ENCODE assay signal across 19 cellular contexts in genomic region chr11:73333173-73333572, GRCh38. TPM values are rescaled to one million over a fixed set of nuclear protein-coding genes. Genes with fewer than 3 reads are reported as not detected.
DNase-seq lines count a peak whose midpoint lies in the region; ATAC-seq and TF ChIP-seq lines count a peak whose summit lies in the region.
"Had no signal": no experiment of that assay in that cellular context is flagged by ENCODE, and none has a peak within 500 bp of the region (broad histone marks: within the 10 kb centered on the region; RNA-seq: fewer than 3 reads in every experiment).

No MANE protein-coding gene starts in this region.

- peak overlapping the region; percentile 73 for H3K18ac ChIP-seq in trophoblast cell (ENCODE audit: low read length)

- DNase-seq in heart right ventricle (no peak), Right ventricle myocardium superior (no peak), right cardiac atrium (peak in 2 of 3 donors; percentile 60 to 74), trophoblast cell (no peak), upper lobe of left lung (no peak), left colon (no peak), RPMI8226 (no peak), DMS153 treated with DMSO at 0.1 percent for 48 hours (lab: John Stamatoyannopoulos, UW; ENCODE audit: unreplicated experiment) (no peak)
- DNase-seq: ACHN; activated CD4-positive, alpha-beta T cell treated with anti-CD3 and anti-CD28 coated beads, Interleukin-2, amount 50 U/mL, for 4 hours; activated T-cell treated with anti-CD3 and anti-CD28 coated beads, Interleukin-2, amount 50 U/mL, for 48 hours; CD4-positive, alpha-beta memory T cell; HCEC 1CT; head of caudate nucleus; NCI-H1105; SJCRH30; small intestine; stimulated activated naive CD4-positive, alpha-beta T cell treated with Interleukin-2 at 50 U/mL for 16 hours had no signal

- H3K9ac ChIP-seq in trophoblast cell (ENCODE audit: low read length), result no peak overlapping the region

- WGBS in heart right ventricle, 2 donors, result 79 to 84% methylated on average over 11 of the region's 11 CpGs
- WGBS in right cardiac atrium, result 75% methylated on average over 11 of the region's 11 CpGs
- WGBS in trophoblast cell (ENCODE audit: extremely low coverage, insufficient coverage, insufficient read length), result no CpG with 5 or more reads among the region's 11 CpGs
- 90 to 92% methylated on average over 11 of the region's 11 CpGs for WGBS in upper lobe of left lung, 2 donors

- H3K4me1 ChIP-seq in heart right ventricle, result peaks cover 37 to 95% (median 73%) of the 10 kb centered on the region in 9 donors
- H3K4me1 ChIP-seq in right cardiac atrium (ENCODE audit: control insufficient read depth, insufficient read depth, low read length), result peaks cover 31% of the 10 kb centered on the region
- H3K4me1 ChIP-seq in trophoblast cell (ENCODE audit: control insufficient read depth in 1 of 2, insufficient read depth in 2 of 2, low read length in 2 of 2), result peaks cover 45 to 51% of the 10 kb centered on the region in 2 experiments
- peaks cover 54 to 67% (median 63%) of the 10 kb centered on the region in 4 donors for H3K4me1 ChIP-seq in upper lobe of left lung

- peak overlapping the region; percentile 21 for H3K4ac ChIP-seq in trophoblast cell (ENCODE audit: low read depth, low read length)

- peak overlapping the region; percentile 55 for H4K8ac ChIP-seq in trophoblast cell (ENCODE audit: low read depth, low read length)

- peak overlapping the region; percentile 23 for H2BK12ac ChIP-seq in trophoblast cell (ENCODE audit: low read length)

- peak overlapping the region; percentile 11 for H2AFZ ChIP-seq in trophoblast cell (ENCODE audit: insufficient read depth, low read length, poor library complexity)

- H3K27me3 ChIP-seq in heart right ventricle (no peaks in the 10 kb centered on the region), right cardiac atrium (ENCODE audit: control insufficient read depth, insufficient read depth) (no peaks in the 10 kb centered on the region), trophoblast cell (ENCODE audit: insufficient read depth, low read length) (no peaks in the 10 kb centered on the region), upper lobe of left lung (no peaks in the 10 kb centered on the region)
- H3K27me3 ChIP-seq: SJCRH30 had no signal

- peak overlapping the region; percentile 4 for H2BK5ac ChIP-seq in trophoblast cell (ENCODE audit: low read depth, low read length, poor library complexity)

- no peaks in the 10 kb centered on the region for H3K9me3 ChIP-seq in heart right ventricle
- no peaks in the 10 kb centered on the region for H3K9me3 ChIP-seq in right cardiac atrium (ENCODE audit: control insufficient read depth, low read length)
- H3K9me3 ChIP-seq in trophoblast cell (ENCODE audit: insufficient read depth, low read depth, low read length), result no peaks in the 10 kb centered on the region
- no peaks in the 10 kb centered on the region for H3K9me3 ChIP-seq in upper lobe of left lung
- H3K9me3 ChIP-seq: SJCRH30 had no signal

- TF ChIP-seq CTCF in heart right ventricle (IDR thresholded peaks at IDR 0.05), result no peak
- TF ChIP-seq CTCF in upper lobe of left lung (IDR thresholded peaks at IDR 0.05), result no peak

- H2AK5ac ChIP-seq in trophoblast cell (ENCODE audit: low read length), result peak overlapping the region; percentile 38

- peaks cover 16% of the 10 kb centered on the region for H3K79me2 ChIP-seq in trophoblast cell (ENCODE audit: control insufficient read depth, insufficient read depth, low read length, poor library complexity)

- H2BK120ac ChIP-seq in trophoblast cell (ENCODE audit: insufficient read depth, low read length, poor library complexity), result peak overlapping the region; percentile 28

- no peak overlapping the region for H4K12ac ChIP-seq in trophoblast cell (ENCODE audit: low read depth, low read length)

- H3K36me3 ChIP-seq in heart right ventricle (peaks cover 0 to 13% (median 0%) of the 10 kb centered on the region in 9 donors), trophoblast cell (ENCODE audit: control insufficient read depth in 1 of 2, insufficient read depth in 2 of 2, low read length in 2 of 2) (peaks cover 5 to 11% of the 10 kb centered on the region in 2 experiments), upper lobe of left lung (no peaks in the 10 kb centered on the region)

- TF ChIP-seq POLR2A in upper lobe of left lung (IDR thresholded peaks at IDR 0.05), result no peak

- H3K23ac ChIP-seq in trophoblast cell (ENCODE audit: low read length), result no peak overlapping the region

- no peak for TF ChIP-seq EP300 in upper lobe of left lung (IDR thresholded peaks at IDR 0.05)

- H3K4me2 ChIP-seq in trophoblast cell (ENCODE audit: low read length), result no peak overlapping the region

- intact Hi-C loops in heart right ventricle (cut with DNase I) (no loop called here), Right ventricle myocardium superior (cut with DNase I) (no loop called here), right cardiac atrium (cut with DNase I) (no loop called here), left colon (cut with DNase I, micrococcal nuclease) (no loop called here)

- H3K14ac ChIP-seq in trophoblast cell (ENCODE audit: low read length), result peak overlapping the region; percentile 46

- peak overlapping the region; percentile 60 for H4K91ac ChIP-seq in trophoblast cell (ENCODE audit: low read depth, low read length)

- H3K27ac ChIP-seq in heart right ventricle (peak overlapping the region in 9 of 10 donors; percentile 62 to 90 (median 80)), right cardiac atrium (ENCODE audit: low read length) (peak overlapping the region; percentile 91), trophoblast cell (ENCODE audit: low read depth, low read length) (peak overlapping the region; percentile 71), upper lobe of left lung (peak overlapping the region; percentile 63 to 76 (median 72))
- H3K27ac ChIP-seq: epithelial cell of prostate, SJCRH30 had no signal

- H3K79me1 ChIP-seq in trophoblast cell (ENCODE audit: low read length), result peaks cover 35% of the 10 kb centered on the region

- no peak overlapping the region for H3K4me3 ChIP-seq in heart right ventricle
- no peak overlapping the region for H3K4me3 ChIP-seq in right cardiac atrium (ENCODE audit: low read length)
- H3K4me3 ChIP-seq in trophoblast cell (ENCODE audit: low read depth, low read length), result no peak overlapping the region
- no peak overlapping the region for H3K4me3 ChIP-seq in upper lobe of left lung
- H3K4me3 ChIP-seq: SJCRH30 had no signal

- ATAC-seq in heart right ventricle (no peak), Right ventricle myocardium superior (ENCODE audit: poor library complexity) (no peak), right cardiac atrium (no peak), upper lobe of left lung (ENCODE audit: low FRiP score in 2 of 2) (no peak), left colon (no peak)

RNA-seq across cellular contexts. Expression of gene ARHGEF17, which starts 25.1 kb away (rescaled TPM):
- 10 to 100 TPM; 39.2 to 67.4 (median 52.2) TPM for total RNA-seq in heart right ventricle
- polyA plus RNA-seq in heart right ventricle, result 10 to 100 TPM; 38.6 to 44.3 TPM
- 51.5 TPM for total RNA-seq in Right ventricle myocardium superior
- 10 to 100 TPM; 47.6 to 53.8 (median 49.3) TPM for total RNA-seq in right cardiac atrium
- 34.0 TPM for polyA plus RNA-seq in right cardiac atrium
- polyA plus RNA-seq in trophoblast cell (2013), result 31.0 and 31.5 TPM in 2 replicates
- 100 to 1,000 TPM in 2 of 6 donors, 10 to 100 TPM in 4; 48.1 to 140 (median 65.1) TPM for total RNA-seq in upper lobe of left lung
- 10 to 100 TPM in 1 of 2 donors, 1 to 10 TPM in 1; 6.8 to 14.4 TPM for total RNA-seq in left colon
- polyA plus RNA-seq: CD4-positive, alpha-beta memory T cell had no signal

RNA-seq across cellular contexts. Expression of gene RELT, which starts 43.0 kb away (rescaled TPM):
- 1 to 10 TPM; 1.0 to 9.2 (median 2.7) TPM for total RNA-seq in heart right ventricle
- 1 to 10 TPM; 2.0 to 5.6 TPM for polyA plus RNA-seq in heart right ventricle
- 1.3 TPM for total RNA-seq in Right ventricle myocardium superior
- 10 to 100 TPM in 1 of 4 donors, 1 to 10 TPM in 3; 3.9 to 11.2 (median 7.0) TPM for total RNA-seq in right cardiac atrium
- polyA plus RNA-seq in right cardiac atrium, result 4.1 TPM
- 24.5 and 27.6 TPM in 2 replicates for polyA plus RNA-seq in trophoblast cell (2013)
- total RNA-seq in upper lobe of left lung, result 10 to 100 TPM in 5 of 6 donors, 1 to 10 TPM in 1; 4.9 to 27.0 (median 19.2) TPM
- total RNA-seq in left colon, result 1 to 10 TPM; 2.6 to 3.1 TPM

Comparison
In these comparisons a context has a peak if more than half of its experiments do, and no peak if none do; other contexts are left out.
1. DNase-seq: peak in right cardiac atrium (2 of 3); none in heart right ventricle (0 of 2), Right ventricle myocardium superior (single experiment), trophoblast cell (0 of 2), upper lobe of left lung (0 of 2), left colon (0 of 2), RPMI8226 (single experiment) and DMS153 treated with DMSO at 0.1 percent for 48 hours (single experiment).
2. Peak in every context shown above with its lines, with median percentiles within 50 percentile points of each other: H3K27ac ChIP-seq.